1 cellular context compared by ENCODE assay signal in the genomic region with DNA sequence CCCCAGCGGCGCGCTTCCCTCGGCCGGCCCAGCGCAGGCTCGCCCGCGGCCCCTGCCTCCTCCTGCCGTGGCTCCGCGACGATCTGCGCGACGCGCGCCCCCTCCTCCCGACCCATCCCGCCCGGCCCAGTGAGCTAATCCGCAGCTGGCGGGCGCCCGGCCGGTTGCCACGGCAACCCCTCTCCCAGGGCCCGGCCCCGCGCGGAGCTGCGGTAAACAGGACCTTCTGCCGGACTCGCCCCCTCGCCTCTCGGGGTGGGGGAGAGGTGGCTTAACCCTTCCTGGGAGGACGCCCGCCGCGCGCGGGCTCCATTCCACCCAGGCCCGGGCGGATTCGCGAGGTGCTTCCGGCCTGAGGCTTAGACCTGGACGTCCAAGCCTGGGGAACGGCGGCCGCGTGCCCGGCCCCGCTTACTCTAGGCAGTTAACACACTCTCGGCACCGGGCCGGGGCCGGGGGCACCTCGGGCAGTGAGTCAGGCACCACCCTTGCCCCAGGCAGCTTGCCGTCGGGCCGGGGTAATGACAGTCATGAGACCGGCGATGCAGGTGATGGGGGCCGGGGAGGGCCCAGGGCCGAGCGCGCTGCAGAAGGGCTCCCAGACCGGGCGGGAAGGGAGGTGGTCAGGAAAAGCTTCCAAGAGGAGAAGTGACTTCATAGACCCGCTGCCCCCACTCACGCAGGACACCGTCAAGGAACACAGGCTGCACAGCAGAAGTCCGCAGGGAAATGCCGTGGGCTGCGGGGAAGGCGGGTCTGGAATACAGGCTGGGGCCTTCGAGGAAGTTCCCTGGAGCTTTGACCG.
TF ChIP-seq lines count a peak whose summit lies in the region.

A gene with protein sequence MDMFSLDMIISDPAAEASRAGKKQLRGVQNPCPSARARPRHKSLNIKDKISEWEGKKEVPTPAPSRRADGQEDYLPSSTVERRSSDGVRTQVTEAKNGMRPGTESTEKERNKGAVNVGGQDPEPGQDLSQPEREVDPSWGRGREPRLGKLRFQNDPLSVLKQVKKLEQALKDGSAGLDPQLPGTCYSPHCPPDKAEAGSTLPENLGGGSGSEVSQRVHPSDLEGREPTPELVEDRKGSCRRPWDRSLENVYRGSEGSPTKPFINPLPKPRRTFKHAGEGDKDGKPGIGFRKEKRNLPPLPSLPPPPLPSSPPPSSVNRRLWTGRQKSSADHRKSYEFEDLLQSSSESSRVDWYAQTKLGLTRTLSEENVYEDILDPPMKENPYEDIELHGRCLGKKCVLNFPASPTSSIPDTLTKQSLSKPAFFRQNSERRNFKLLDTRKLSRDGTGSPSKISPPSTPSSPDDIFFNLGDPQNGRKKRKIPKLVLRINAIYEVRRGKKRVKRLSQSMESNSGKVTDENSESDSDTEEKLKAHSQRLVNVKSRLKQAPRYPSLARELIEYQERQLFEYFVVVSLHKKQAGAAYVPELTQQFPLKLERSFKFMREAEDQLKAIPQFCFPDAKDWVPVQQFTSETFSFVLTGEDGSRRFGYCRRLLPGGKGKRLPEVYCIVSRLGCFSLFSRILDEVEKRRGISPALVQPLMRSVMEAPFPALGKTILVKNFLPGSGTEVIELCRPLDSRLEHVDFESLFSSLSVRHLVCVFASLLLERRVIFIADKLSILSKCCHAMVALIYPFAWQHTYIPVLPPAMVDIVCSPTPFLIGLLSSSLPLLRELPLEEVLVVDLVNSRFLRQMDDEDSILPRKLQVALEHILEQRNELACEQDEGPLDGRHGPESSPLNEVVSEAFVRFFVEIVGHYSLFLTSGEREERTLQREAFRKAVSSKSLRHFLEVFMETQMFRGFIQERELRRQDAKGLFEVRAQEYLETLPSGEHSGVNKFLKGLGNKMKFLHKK (minus strand): TSS at position 87 of the 805 bp plus-strand sequence. CDS start 38,416 bp downstream, outside the sequence.

TF ChIP-seq in HEK293, 187 proteins besides CTCF, POLR2A, EP300 and RAD21 (continued from another document):
- TF ChIP-seq, protein P1, sequence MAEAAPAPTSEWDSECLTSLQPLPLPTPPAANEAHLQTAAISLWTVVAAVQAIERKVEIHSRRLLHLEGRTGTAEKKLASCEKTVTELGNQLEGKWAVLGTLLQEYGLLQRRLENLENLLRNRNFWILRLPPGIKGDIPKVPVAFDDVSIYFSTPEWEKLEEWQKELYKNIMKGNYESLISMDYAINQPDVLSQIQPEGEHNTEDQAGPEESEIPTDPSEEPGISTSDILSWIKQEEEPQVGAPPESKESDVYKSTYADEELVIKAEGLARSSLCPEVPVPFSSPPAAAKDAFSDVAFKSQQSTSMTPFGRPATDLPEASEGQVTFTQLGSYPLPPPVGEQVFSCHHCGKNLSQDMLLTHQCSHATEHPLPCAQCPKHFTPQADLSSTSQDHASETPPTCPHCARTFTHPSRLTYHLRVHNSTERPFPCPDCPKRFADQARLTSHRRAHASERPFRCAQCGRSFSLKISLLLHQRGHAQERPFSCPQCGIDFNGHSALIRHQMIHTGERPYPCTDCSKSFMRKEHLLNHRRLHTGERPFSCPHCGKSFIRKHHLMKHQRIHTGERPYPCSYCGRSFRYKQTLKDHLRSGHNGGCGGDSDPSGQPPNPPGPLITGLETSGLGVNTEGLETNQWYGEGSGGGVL (tag by site-specific recombination; IDR thresholded peaks at IDR 0.05): peak; percentile 89
- TF ChIP-seq ZNF654 (tag by site-specific recombination; IDR thresholded peaks at IDR 0.05; ENCODE audit: low read depth): no peak
- TF ChIP-seq, protein P2, sequence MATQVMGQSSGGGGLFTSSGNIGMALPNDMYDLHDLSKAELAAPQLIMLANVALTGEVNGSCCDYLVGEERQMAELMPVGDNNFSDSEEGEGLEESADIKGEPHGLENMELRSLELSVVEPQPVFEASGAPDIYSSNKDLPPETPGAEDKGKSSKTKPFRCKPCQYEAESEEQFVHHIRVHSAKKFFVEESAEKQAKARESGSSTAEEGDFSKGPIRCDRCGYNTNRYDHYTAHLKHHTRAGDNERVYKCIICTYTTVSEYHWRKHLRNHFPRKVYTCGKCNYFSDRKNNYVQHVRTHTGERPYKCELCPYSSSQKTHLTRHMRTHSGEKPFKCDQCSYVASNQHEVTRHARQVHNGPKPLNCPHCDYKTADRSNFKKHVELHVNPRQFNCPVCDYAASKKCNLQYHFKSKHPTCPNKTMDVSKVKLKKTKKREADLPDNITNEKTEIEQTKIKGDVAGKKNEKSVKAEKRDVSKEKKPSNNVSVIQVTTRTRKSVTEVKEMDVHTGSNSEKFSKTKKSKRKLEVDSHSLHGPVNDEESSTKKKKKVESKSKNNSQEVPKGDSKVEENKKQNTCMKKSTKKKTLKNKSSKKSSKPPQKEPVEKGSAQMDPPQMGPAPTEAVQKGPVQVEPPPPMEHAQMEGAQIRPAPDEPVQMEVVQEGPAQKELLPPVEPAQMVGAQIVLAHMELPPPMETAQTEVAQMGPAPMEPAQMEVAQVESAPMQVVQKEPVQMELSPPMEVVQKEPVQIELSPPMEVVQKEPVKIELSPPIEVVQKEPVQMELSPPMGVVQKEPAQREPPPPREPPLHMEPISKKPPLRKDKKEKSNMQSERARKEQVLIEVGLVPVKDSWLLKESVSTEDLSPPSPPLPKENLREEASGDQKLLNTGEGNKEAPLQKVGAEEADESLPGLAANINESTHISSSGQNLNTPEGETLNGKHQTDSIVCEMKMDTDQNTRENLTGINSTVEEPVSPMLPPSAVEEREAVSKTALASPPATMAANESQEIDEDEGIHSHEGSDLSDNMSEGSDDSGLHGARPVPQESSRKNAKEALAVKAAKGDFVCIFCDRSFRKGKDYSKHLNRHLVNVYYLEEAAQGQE (tag by site-specific recombination; IDR thresholded peaks at IDR 0.05): no peak
- TF ChIP-seq ZFP37 (tag by site-specific recombination; IDR thresholded peaks at IDR 0.05): no peak
- TF ChIP-seq ZNF544 (tag by site-specific recombination; IDR thresholded peaks at IDR 0.05): no peak
- no peak for TF ChIP-seq ZNF10 (tag by site-specific recombination; IDR thresholded peaks at IDR 0.05)
- TF ChIP-seq, protein P3, sequence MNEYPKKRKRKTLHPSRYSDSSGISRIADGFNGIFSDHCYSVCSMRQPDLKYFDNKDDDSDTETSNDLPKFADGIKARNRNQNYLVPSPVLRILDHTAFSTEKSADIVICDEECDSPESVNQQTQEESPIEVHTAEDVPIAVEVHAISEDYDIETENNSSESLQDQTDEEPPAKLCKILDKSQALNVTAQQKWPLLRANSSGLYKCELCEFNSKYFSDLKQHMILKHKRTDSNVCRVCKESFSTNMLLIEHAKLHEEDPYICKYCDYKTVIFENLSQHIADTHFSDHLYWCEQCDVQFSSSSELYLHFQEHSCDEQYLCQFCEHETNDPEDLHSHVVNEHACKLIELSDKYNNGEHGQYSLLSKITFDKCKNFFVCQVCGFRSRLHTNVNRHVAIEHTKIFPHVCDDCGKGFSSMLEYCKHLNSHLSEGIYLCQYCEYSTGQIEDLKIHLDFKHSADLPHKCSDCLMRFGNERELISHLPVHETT (tag by site-specific recombination; IDR thresholded peaks at IDR 0.05): no peak
- TF ChIP-seq KLF1 (tag by site-specific recombination; IDR thresholded peaks at IDR 0.05): peak; percentile 70
- TF ChIP-seq, protein P4, sequence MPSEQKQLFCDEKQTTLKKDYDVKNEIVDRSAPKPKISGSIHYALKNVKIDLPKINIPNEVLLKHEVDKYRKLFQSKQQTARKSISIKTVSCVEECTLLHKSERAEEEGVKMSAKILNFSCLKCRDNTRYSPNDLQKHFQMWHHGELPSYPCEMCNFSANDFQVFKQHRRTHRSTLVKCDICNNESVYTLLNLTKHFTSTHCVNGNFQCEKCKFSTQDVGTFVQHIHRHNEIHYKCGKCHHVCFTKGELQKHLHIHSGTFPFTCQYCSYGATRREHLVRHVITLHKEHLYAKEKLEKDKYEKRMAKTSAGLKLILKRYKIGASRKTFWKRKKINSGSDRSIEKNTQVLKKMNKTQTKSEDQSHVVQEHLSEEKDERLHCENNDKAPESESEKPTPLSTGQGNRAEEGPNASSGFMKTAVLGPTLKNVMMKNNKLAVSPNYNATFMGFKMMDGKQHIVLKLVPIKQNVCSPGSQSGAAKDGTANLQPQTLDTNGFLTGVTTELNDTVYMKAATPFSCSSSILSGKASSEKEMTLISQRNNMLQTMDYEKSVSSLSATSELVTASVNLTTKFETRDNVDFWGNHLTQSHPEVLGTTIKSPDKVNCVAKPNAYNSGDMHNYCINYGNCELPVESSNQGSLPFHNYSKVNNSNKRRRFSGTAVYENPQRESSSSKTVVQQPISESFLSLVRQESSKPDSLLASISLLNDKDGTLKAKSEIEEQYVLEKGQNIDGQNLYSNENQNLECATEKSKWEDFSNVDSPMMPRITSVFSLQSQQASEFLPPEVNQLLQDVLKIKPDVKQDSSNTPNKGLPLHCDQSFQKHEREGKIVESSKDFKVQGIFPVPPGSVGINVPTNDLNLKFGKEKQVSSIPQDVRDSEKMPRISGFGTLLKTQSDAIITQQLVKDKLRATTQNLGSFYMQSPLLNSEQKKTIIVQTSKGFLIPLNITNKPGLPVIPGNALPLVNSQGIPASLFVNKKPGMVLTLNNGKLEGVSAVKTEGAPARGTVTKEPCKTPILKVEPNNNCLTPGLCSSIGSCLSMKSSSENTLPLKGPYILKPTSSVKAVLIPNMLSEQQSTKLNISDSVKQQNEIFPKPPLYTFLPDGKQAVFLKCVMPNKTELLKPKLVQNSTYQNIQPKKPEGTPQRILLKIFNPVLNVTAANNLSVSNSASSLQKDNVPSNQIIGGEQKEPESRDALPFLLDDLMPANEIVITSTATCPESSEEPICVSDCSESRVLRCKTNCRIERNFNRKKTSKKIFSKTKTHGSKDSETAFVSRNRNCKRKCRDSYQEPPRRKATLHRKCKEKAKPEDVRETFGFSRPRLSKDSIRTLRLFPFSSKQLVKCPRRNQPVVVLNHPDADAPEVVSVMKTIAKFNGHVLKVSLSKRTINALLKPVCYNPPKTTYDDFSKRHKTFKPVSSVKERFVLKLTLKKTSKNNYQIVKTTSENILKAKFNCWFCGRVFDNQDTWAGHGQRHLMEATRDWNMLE (tag by site-specific recombination; conservative IDR thresholded peaks at IDR 0.05; ENCODE audit: low read depth): no peak
- no peak; the same call in none of the 2 replicates for TF ChIP-seq SP2 (tag by site-specific recombination; IDR thresholded peaks at IDR 0.05)
- peak; percentile 34; the same call in 1 of the 2 replicates for TF ChIP-seq KLF10 (tag by site-specific recombination; IDR thresholded peaks at IDR 0.05)
- TF ChIP-seq, protein P5, sequence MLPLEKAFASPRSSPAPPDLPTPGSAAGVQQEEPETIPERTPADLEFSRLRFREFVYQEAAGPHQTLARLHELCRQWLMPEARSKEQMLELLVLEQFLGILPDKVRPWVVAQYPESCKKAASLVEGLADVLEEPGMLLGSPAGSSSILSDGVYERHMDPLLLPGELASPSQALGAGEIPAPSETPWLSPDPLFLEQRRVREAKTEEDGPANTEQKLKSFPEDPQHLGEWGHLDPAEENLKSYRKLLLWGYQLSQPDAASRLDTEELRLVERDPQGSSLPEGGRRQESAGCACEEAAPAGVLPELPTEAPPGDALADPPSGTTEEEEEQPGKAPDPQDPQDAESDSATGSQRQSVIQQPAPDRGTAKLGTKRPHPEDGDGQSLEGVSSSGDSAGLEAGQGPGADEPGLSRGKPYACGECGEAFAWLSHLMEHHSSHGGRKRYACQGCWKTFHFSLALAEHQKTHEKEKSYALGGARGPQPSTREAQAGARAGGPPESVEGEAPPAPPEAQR (tag by site-specific recombination; IDR thresholded peaks at IDR 0.05): no peak
- TF ChIP-seq, protein P6, sequence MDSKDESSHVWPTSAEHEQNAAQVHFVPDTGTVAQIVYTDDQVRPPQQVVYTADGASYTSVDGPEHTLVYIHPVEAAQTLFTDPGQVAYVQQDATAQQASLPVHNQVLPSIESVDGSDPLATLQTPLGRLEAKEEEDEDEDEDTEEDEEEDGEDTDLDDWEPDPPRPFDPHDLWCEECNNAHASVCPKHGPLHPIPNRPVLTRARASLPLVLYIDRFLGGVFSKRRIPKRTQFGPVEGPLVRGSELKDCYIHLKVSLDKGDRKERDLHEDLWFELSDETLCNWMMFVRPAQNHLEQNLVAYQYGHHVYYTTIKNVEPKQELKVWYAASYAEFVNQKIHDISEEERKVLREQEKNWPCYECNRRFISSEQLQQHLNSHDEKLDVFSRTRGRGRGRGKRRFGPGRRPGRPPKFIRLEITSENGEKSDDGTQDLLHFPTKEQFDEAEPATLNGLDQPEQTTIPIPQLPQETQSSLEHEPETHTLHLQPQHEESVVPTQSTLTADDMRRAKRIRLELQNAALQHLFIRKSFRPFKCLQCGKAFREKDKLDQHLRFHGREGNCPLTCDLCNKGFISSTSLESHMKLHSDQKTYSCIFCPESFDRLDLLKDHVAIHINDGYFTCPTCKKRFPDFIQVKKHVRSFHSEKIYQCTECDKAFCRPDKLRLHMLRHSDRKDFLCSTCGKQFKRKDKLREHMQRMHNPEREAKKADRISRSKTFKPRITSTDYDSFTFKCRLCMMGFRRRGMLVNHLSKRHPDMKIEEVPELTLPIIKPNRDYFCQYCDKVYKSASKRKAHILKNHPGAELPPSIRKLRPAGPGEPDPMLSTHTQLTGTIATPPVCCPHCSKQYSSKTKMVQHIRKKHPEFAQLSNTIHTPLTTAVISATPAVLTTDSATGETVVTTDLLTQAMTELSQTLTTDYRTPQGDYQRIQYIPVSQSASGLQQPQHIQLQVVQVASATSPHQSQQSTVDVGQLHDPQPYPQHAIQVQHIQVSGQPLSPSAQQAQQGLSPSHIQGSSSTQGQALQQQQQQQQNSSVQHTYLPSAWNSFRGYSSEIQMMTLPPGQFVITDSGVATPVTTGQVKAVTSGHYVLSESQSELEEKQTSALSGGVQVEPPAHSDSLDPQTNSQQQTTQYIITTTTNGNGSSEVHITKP (tag by site-specific recombination; IDR thresholded peaks at IDR 0.05): no peak
- TF ChIP-seq ZNF701 (tag by site-specific recombination; IDR thresholded peaks at IDR 0.05): no peak
- TF ChIP-seq ZNF335 (tag by site-specific recombination; conservative IDR thresholded peaks at IDR 0.05): peak; percentile 99
- no peak for TF ChIP-seq ZNF76 (tag by site-specific recombination; IDR thresholded peaks at IDR 0.05; ENCODE audit: borderline replicate concordance, low read depth)
